In genomic region chr11:118198370-118198769, GRCh38 we compare ENCODE assay signal across 1 cellular context.
TF ChIP-seq lines count a peak whose summit lies in the region.

No MANE protein-coding gene starts in this region.

TF ChIP-seq in K562, 482 proteins besides CTCF, POLR2A, EP300 and RAD21 (continued from another document):
- TF ChIP-seq ATF2 (CRISPR knock-in tag; IDR thresholded peaks at IDR 0.05) (no peak), ZSCAN29 (IDR thresholded peaks at IDR 0.05) (no peak), ZNF174 (CRISPR knock-in tag; IDR thresholded peaks at IDR 0.05) (no peak), SIX5 (IDR thresholded peaks at IDR 0.05; ENCODE audit: borderline replicate concordance in 1 of 2, insufficient read depth in 1 of 2, low read depth in 1 of 2, low read length in 2 of 2) (no peak), CTCFL (IDR thresholded peaks at IDR 0.05; ENCODE audit: borderline replicate concordance, insufficient read depth, low read depth, low read length, poor library complexity, severe bottlenecking) (peak; percentile 75), ZBTB7A (IDR thresholded peaks at IDR 0.05; ENCODE audit: borderline replicate concordance, control insufficient read depth, low read depth, low read length) (peak; percentile 68; the same call in 1 of the 2 replicates), MCM7 (IDR thresholded peaks at IDR 0.05) (no peak), YY1 (IDR thresholded peaks at IDR 0.05; ENCODE audit: borderline replicate concordance in 1 of 3, control insufficient read depth in 1 of 3, extremely low read depth in 1 of 3, insufficient read depth in 3 of 3, insufficient read length in 1 of 3, insufficient replicate concordance in 2 of 3, low read depth in 1 of 3, low read length in 2 of 3) (peak in 2 of 3 experiments; percentile 10 to 30), RBM17 (IDR thresholded peaks at IDR 0.05; ENCODE audit: borderline replicate concordance, low read depth, low read length) (no peak), BHLHE40 (IDR thresholded peaks at IDR 0.05; ENCODE audit: low read length) (no peak), ETV5 (CRISPR knock-in tag; IDR thresholded peaks at IDR 0.05; ENCODE audit: low read depth) (0 out of 2 replicates have a peak, but pooled peaks have one; percentile 33), HMBOX1 (IDR thresholded peaks at IDR 0.05) (no peak), XRCC4 (IDR thresholded peaks at IDR 0.05; ENCODE audit: extremely low read depth, insufficient read depth, insufficient read length) (no peak), NR2F6 (CRISPR knock-in tag; IDR thresholded peaks at IDR 0.05) (no peak), RB1 (IDR thresholded peaks at IDR 0.05; ENCODE audit: low read depth) (0 out of 2 replicates have a peak, but pooled peaks have one; percentile 36), KLF13 (tag; IDR thresholded peaks at IDR 0.05; ENCODE audit: borderline replicate concordance, low read depth) (peak; percentile 22; the same call in 1 of the 2 replicates), MBD2 (IDR thresholded peaks at IDR 0.05; ENCODE audit: borderline replicate concordance, low read depth) (no peak), CC2D1A (IDR thresholded peaks at IDR 0.05) (peak; percentile 80; the same call in 1 of the 2 replicates), XRCC5 (IDR thresholded peaks at IDR 0.05; ENCODE audit: low read depth, low read length) (no peak), MNT (conservative IDR thresholded peaks at IDR 0.05) (no peak), PRMT5 (CRISPR knock-in tag; IDR thresholded peaks at IDR 0.05) (no peak), ARID2 (IDR thresholded peaks at IDR 0.05) (peak; percentile 74), MBD1 (CRISPR knock-in tag; IDR thresholded peaks at IDR 0.05) (no peak), IFI16 (CRISPR knock-in tag; IDR thresholded peaks at IDR 0.05) (no peak), VEZF1 (CRISPR knock-in tag; IDR thresholded peaks at IDR 0.05) (peak; percentile 48; the same call in 1 of the 2 replicates), HMGXB4 (CRISPR knock-in tag; IDR thresholded peaks at IDR 0.05) (no peak), MAZ (CRISPR knock-in tag; conservative IDR thresholded peaks at IDR 0.05 in 1 of 2, IDR thresholded peaks at IDR 0.05 in 1 of 2) (peak; percentile 15 to 51; a peak in 1 of 4 replicates), STAG1 (CRISPR knock-in tag; IDR thresholded peaks at IDR 0.05; ENCODE audit: borderline replicate concordance) (peak; percentile 92), TSC22D4 (tag; IDR thresholded peaks at IDR 0.05) (no peak), KLF16 (IDR thresholded peaks at IDR 0.05) (peak; percentile 38; the same call in 1 of the 2 replicates), DEAF1 (CRISPR knock-in tag; IDR thresholded peaks at IDR 0.05) (peak; percentile 90), ZNF766 (CRISPR knock-in tag; conservative IDR thresholded peaks at IDR 0.05) (0 out of 2 replicates have a peak, but pooled peaks have one; percentile 28), NELFE (IDR thresholded peaks at IDR 0.05; ENCODE audit: insufficient read depth, insufficient read length) (no peak)
- TF ChIP-seq, protein P1, sequence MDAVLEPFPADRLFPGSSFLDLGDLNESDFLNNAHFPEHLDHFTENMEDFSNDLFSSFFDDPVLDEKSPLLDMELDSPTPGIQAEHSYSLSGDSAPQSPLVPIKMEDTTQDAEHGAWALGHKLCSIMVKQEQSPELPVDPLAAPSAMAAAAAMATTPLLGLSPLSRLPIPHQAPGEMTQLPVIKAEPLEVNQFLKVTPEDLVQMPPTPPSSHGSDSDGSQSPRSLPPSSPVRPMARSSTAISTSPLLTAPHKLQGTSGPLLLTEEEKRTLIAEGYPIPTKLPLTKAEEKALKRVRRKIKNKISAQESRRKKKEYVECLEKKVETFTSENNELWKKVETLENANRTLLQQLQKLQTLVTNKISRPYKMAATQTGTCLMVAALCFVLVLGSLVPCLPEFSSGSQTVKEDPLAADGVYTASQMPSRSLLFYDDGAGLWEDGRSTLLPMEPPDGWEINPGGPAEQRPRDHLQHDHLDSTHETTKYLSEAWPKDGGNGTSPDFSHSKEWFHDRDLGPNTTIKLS (IDR thresholded peaks at IDR 0.05; ENCODE audit: borderline replicate concordance, low read depth): no peak
- TF ChIP-seq, protein P2, sequence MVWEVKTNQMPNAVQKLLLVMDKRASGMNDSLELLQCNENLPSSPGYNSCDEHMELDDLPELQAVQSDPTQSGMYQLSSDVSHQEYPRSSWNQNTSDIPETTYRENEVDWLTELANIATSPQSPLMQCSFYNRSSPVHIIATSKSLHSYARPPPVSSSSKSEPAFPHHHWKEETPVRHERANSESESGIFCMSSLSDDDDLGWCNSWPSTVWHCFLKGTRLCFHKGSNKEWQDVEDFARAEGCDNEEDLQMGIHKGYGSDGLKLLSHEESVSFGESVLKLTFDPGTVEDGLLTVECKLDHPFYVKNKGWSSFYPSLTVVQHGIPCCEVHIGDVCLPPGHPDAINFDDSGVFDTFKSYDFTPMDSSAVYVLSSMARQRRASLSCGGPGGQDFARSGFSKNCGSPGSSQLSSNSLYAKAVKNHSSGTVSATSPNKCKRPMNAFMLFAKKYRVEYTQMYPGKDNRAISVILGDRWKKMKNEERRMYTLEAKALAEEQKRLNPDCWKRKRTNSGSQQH (CRISPR knock-in tag; IDR thresholded peaks at IDR 0.05): no peak
- TF ChIP-seq, protein P3, sequence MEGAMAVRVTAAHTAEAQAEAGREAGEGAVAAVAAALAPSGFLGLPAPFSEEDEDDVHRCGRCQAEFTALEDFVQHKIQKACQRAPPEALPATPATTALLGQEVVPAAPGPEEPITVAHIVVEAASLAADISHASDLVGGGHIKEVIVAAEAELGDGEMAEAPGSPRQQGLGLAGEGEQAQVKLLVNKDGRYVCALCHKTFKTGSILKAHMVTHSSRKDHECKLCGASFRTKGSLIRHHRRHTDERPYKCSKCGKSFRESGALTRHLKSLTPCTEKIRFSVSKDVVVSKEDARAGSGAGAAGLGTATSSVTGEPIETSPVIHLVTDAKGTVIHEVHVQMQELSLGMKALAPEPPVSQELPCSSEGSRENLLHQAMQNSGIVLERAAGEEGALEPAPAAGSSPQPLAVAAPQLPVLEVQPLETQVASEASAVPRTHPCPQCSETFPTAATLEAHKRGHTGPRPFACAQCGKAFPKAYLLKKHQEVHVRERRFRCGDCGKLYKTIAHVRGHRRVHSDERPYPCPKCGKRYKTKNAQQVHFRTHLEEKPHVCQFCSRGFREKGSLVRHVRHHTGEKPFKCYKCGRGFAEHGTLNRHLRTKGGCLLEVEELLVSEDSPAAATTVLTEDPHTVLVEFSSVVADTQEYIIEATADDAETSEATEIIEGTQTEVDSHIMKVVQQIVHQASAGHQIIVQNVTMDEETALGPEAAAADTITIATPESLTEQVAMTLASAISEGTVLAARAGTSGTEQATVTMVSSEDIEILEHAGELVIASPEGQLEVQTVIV (CRISPR knock-in tag; IDR thresholded peaks at IDR 0.05; ENCODE audit: borderline replicate concordance): no peak
TF ChIP-seq in K562: peak in this region for 15.
